In genomic region chr16:8614435-8615029, GRCh38 we compare ENCODE assay signal across 1 cellular context.
A peak's percentile ranks its signal among the peaks of the same experiment; 100 is the strongest.
TF ChIP-seq lines count a peak whose summit lies in the region.

No MANE protein-coding gene starts in this region.

TF ChIP-seq in HepG2, 621 proteins besides CTCF, POLR2A, EP300 and RAD21:
- peak; percentile 83 for TF ChIP-seq CHD2 (IDR thresholded peaks at IDR 0.05; ENCODE audit: low read depth, low read length)
- no peak for TF ChIP-seq AFF4 (CRISPR knock-in tag; IDR thresholded peaks at IDR 0.05)
- no peak for TF ChIP-seq NFE2 (CRISPR knock-in tag; IDR thresholded peaks at IDR 0.05)
- no peak for TF ChIP-seq CCAR2 (optimal IDR thresholded peaks at IDR 0.05; ENCODE audit: low read depth, low read length)
